In genomic region chr6:20441921-20442320, GRCh38 we compare ENCODE assay signal across 22 cellular contexts. TPM values are rescaled to one million over a fixed set of nuclear protein-coding genes. Genes with fewer than 3 reads are reported as not detected.
DNase-seq lines count a peak whose midpoint lies in the region; ATAC-seq, FAIRE-seq and TF ChIP-seq lines count a peak whose summit lies in the region.
"Had no signal": no experiment of that assay in that cellular context is flagged by ENCODE, and none has a peak within 500 bp of the region (broad histone marks: within the 10 kb centered on the region; RNA-seq: fewer than 3 reads in every experiment).

No MANE protein-coding gene starts in this region.

- in situ Hi-C loops in K562 (cut with MboI) = no loop called here

- peaks cover 52% of the 10 kb centered on the region for H3K4me1 Mint-ChIP-seq in CD14-positive monocyte
- H3K4me1 Mint-ChIP-seq in nephron = peaks cover 34% of the 10 kb centered on the region

- H3K4me3 Mint-ChIP-seq in CD14-positive monocyte (no peak overlapping the region), nephron (no peak overlapping the region)
- H3K4me3 Mint-ChIP-seq: CD4-positive, alpha-beta memory T cell had no signal

- TF ChIP-seq POLR2A in K562 (conservative IDR thresholded peaks at IDR 0.05) = no peak

- H3K9me3 ChIP-seq in K562 (replicated peaks; ENCODE audit: control insufficient read depth, insufficient read depth, low read depth, low read length) = no peaks in the 10 kb centered on the region
- H3K9me3 ChIP-seq: BE2C had no signal

- peak overlapping the region in 1 of 2 experiments; percentile 15; a peak in 1 of 4 replicates for H3K9ac ChIP-seq in K562 (ENCODE audit: insufficient read depth in 1 of 2, low read depth in 2 of 2, low read length in 2 of 2)
- H3K9ac ChIP-seq: KMS-11 had no signal

- H2AFZ ChIP-seq in K562 (ENCODE audit: low read depth, low read length) = no peak overlapping the region

- TF ChIP-seq CTCF in CD14-positive monocyte (IDR thresholded peaks at IDR 0.05) = no peak
- TF ChIP-seq CTCF in K562 (IDR thresholded peaks at IDR 0.05 in 2 of 3, conservative IDR thresholded peaks at IDR 0.05 in 1 of 3; ENCODE audit: insufficient read depth in 2 of 3, low read depth in 1 of 3, low read length in 3 of 3) = no peak
- no peak for TF ChIP-seq CTCF in nephron (IDR thresholded peaks at IDR 0.05; ENCODE audit: unreplicated experiment in 3 of 3)

- no peak for FAIRE-seq in K562 (lab: Jason Lieb, UNC)
- FAIRE-seq: H1, RCC 7860 had no signal

- H3K9me1 ChIP-seq in K562 (ENCODE audit: control insufficient read depth, insufficient read depth, low read length) = no peaks in the 10 kb centered on the region

- H4K20me1 ChIP-seq in K562 (replicated peaks; ENCODE audit: control insufficient read depth, insufficient read depth, low read length) = no peaks in the 10 kb centered on the region

- BruUV-seq in K562 (replicated peaks; lab: Mats Ljungman, UMichigan) = no TSS peak

- H3K27me3 Mint-ChIP-seq in CD14-positive monocyte (ENCODE audit: low read depth in 3 of 3) (no peaks in the 10 kb centered on the region), nephron (ENCODE audit: low read depth) (no peaks in the 10 kb centered on the region)
- H3K27me3 Mint-ChIP-seq: CD4-positive, alpha-beta memory T cell had no signal

- TF ChIP-seq RAD21 in K562 (CRISPR knock-in tag; conservative IDR thresholded peaks at IDR 0.05 in 1 of 2, IDR thresholded peaks at IDR 0.05 in 1 of 2) = no peak

- H3K36me3 Mint-ChIP-seq in CD14-positive monocyte (peaks cover 21 to 39% of the 10 kb centered on the region in 2 donors), nephron (ENCODE audit: low read depth) (peaks cover 35% of the 10 kb centered on the region)

- POLR2A ChIA-PET in K562 (lab: Yijun Ruan, JAX) = no interaction called here

- H3K4me2 ChIP-seq in K562 (ENCODE audit: insufficient read depth, low read length) = no peak overlapping the region
- H3K4me2 ChIP-seq: KMS-11 had no signal

- DNase-seq in CD14-positive monocyte (ENCODE audit: low spot score) = no peak
- peak; percentile 31 for DNase-seq in NCI-H2196 treated with DMSO at 0.1 percent for 48 hours (lab: John Stamatoyannopoulos, UW; ENCODE audit: unreplicated experiment)
- DNase-seq in K562 (ENCODE audit: extremely low read depth in 1 of 4, low spot score in 3 of 4) = no peak
- no peak for DNase-seq in pons (ENCODE audit: low spot score)
- DNase-seq in NCI-H1417 treated with DMSO at 0.1 percent for 48 hours (lab: John Stamatoyannopoulos, UW) = no peak
- DNase-seq in activated CD4-positive, alpha-beta T cell treated with anti-CD3 and anti-CD28 coated beads for 4 hours = no peak
- DNase-seq: 8988T; BE2C; Calu3; CD4-positive, alpha-beta memory T cell; DMS53; NCI-H1105; NCI-H1694 treated with DMSO at 0.1 percent for 48 hours; NCI-H446 treated with DMSO at 0.1 percent for 48 hours; NCI-H82; Right ventricle myocardium superior had no signal

- H3K4me1 ChIP-seq in K562 (replicated peaks in 1 of 2; ENCODE audit: control insufficient read depth in 2 of 2, insufficient read depth in 2 of 2, low read length in 2 of 2) = peaks cover 21 to 34% of the 10 kb centered on the region in 2 experiments; a peak in 4 of 5 replicates
- H3K4me1 ChIP-seq: BE2C had no signal

- H3K9me3 Mint-ChIP-seq in CD14-positive monocyte (peaks cover 0 to 3% (median 0%) of the 10 kb centered on the region in 7 donors), nephron (no peaks in the 10 kb centered on the region)

- intact Hi-C loops in CD14-positive monocyte (cut with micrococcal nuclease) (loop anchor here in 1 of 2 donors (5.0 kb wide), 1 partner anchor 40 kb away; the partner anchor contains the start of gene E2F3), K562 (cut with micrococcal nuclease) (no loop called here)

- no peak for TF ChIP-seq EP300 in K562 (IDR thresholded peaks at IDR 0.05; ENCODE audit: low read length)

- peak overlapping the region; percentile 21; the same call in 2 of the 3 replicates for H3K27ac ChIP-seq in K562 (ENCODE audit: extremely low read depth, low read depth, low read length)
- H3K27ac ChIP-seq: KMS-11 had no signal

- CTCF ChIA-PET in K562 (lab: Yijun Ruan, JAX; ENCODE audit: low intra/inter-chr PET ratio) = no interaction called here

- H3K4me3 ChIP-seq in K562 = no peak overlapping the region

- H3K27me3 ChIP-seq in K562 (ENCODE audit: control insufficient read depth in 2 of 2, insufficient read depth in 2 of 2, low read length in 2 of 2) = no peaks in the 10 kb centered on the region
- H3K27me3 ChIP-seq: BE2C had no signal

- H3K36me3 ChIP-seq in K562 (ENCODE audit: control insufficient read depth, insufficient read depth, low read length) = peaks cover 72% of the 10 kb centered on the region

- ATAC-seq in K562 = no peak
- no peak for ATAC-seq in HG02610 (IDR thresholded peaks at IDR 0.05; ENCODE audit: unreplicated experiment)
- ATAC-seq: SK-N-SH treated with all-trans-retinoic acid at 6 μM for 48 hours had no signal

- 74% methylated on average over 7 of the region's 7 CpGs for WGBS in K562 (ENCODE audit: insufficient coverage, low coverage, missing lambda C conversion rate)

- peak overlapping the region in 4 of 7 donors; percentile 27 to 98 (median 96) for H3K27ac Mint-ChIP-seq in CD14-positive monocyte
- H3K27ac Mint-ChIP-seq in nephron = peak overlapping the region; percentile 32 to 87 (median 54)

- peaks cover 99% of the 10 kb centered on the region for H3K79me2 ChIP-seq in K562 (ENCODE audit: control insufficient read depth, insufficient read depth, low read length)

TF ChIP-seq in K562, 482 proteins besides CTCF, POLR2A, EP300 and RAD21 (continues in another document):
- TF ChIP-seq FOSL1 (tag; conservative IDR thresholded peaks at IDR 0.05) = no peak
- no peak for TF ChIP-seq ZBTB9 (CRISPR knock-in tag; IDR thresholded peaks at IDR 0.05)
- no peak for TF ChIP-seq STAT5A (IDR thresholded peaks at IDR 0.05; ENCODE audit: borderline replicate concordance, low read length)

RNA-seq across cellular contexts. Expression of gene E2F3, which starts 40.2 kb away (rescaled TPM):
- polyA plus RNA-seq in CD14-positive monocyte = 1 to 10 TPM; 7.5 to 8.9 TPM
- 24.9 and 55.4 TPM in 2 replicates for total RNA-seq in K562 (2011; cell fraction: chromatin; rRNA removed; ENCODE audit: low replicate concordance)
- 17.5 and 22.4 TPM in 2 replicates for total RNA-seq in K562 (2011; cell fraction: nucleolus; rRNA removed)
- total RNA-seq in K562 (2011; cell fraction: nucleoplasm; rRNA removed) = 30.3 and 42.3 TPM in 2 replicates
- 11.1 and 13.2 TPM in 2 replicates for total RNA-seq in K562 (2014; rRNA removed)
- 29.6 and 33.6 TPM in 2 replicates for total RNA-seq in K562 (2014; rRNA removed; fragmentation: Illumina TruSeq; extraction: Trizol)
- total RNA-seq in K562 (2015; rRNA removed; fragmentation: Illumina TruSeq; extraction: Trizol) = 25.9 and 26.5 TPM in 2 replicates
- 41.3 and 44.7 TPM in 2 replicates for total RNA-seq in K562 (2021)
- polyA plus RNA-seq in K562 (2011; rRNA removed) = 26.3 and 31.6 TPM in 2 replicates
- 8.7 and 15.4 TPM in 2 replicates for polyA plus RNA-seq in K562 (2011; cell fraction: cytosol; rRNA removed)
- 40.0 and 46.3 TPM in 2 replicates for polyA plus RNA-seq in K562 (2011; cell fraction: nucleus; rRNA removed)
- polyA plus RNA-seq in K562 (2012) = 24.2 and 27.2 TPM in 2 replicates
- polyA plus RNA-seq in K562 (2014; fragmentation: Illumina TruSeq; extraction: Trizol) = 41.2 and 41.6 TPM in 2 replicates
- polyA plus RNA-seq in K562 (2014; fragmentation: Nextera tagmentation; extraction: Ambion mirVana) = 10 to 100 TPM; 11.8 to 14.8 TPM
- polyA plus RNA-seq in K562 (2014; rRNA removed) = 23.8 and 27.2 TPM in 2 replicates
- polyA minus RNA-seq in K562 (2011; rRNA and poly(A)+ RNA removed) = 26.4 and 27.4 TPM in 2 replicates
- polyA minus RNA-seq in K562 (2011; cell fraction: cytosol; rRNA and poly(A)+ RNA removed) = 15.8 and 21.2 TPM in 2 replicates
- polyA minus RNA-seq in K562 (2011; cell fraction: nucleus; rRNA and poly(A)+ RNA removed) = 12.7 and 14.9 TPM in 2 replicates
